In the genomic region with DNA sequence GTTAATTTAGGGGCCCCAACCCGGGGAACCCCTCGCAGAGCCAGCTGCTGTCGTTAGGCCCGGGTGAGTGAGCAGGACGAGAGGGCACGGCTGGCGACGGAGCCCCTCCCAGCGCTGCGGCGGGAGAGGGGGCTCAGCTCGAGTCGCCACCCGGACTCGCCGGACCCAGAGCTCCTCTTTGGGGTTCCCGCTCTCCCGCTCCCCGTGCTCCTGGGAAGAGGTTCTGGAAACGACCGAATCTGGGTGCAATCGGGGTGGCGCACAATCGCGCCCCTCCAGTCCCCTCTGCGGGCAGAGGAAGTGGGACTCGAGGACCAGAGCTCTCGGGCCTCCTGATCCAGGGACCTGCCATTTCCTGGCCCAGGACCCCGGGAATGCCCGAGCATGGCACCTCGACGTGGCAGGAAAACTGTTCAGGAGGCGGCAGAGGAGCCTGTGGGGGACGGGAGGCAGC, we compare ENCODE assay signal across 1 cellular context.
TF ChIP-seq lines count a peak whose summit lies in the region.

No MANE protein-coding gene starts in this region.

TF ChIP-seq in IMR-90, 13 proteins besides CTCF, POLR2A, EP300 and RAD21:
- TF ChIP-seq RCOR1 (IDR thresholded peaks at IDR 0.05; ENCODE audit: insufficient replicate concordance, low read length) (no peak), NFE2L2 (IDR thresholded peaks at IDR 0.05; ENCODE audit: low read depth, low read length) (no peak), CHD1 (IDR thresholded peaks at IDR 0.05; ENCODE audit: low read depth, low read length) (no peak), BHLHE40 (IDR thresholded peaks at IDR 0.05; ENCODE audit: low read depth, low read length) (no peak), ELK1 (IDR thresholded peaks at IDR 0.05; ENCODE audit: borderline replicate concordance, low read depth, low read length) (no peak), MAFK (IDR thresholded peaks at IDR 0.05; ENCODE audit: low read depth, low read length) (no peak), MAZ (IDR thresholded peaks at IDR 0.05; ENCODE audit: borderline replicate concordance, low read depth, low read length) (no peak)
